Comparison of ENCODE assay signal across 1 cellular context in the genomic region with DNA sequence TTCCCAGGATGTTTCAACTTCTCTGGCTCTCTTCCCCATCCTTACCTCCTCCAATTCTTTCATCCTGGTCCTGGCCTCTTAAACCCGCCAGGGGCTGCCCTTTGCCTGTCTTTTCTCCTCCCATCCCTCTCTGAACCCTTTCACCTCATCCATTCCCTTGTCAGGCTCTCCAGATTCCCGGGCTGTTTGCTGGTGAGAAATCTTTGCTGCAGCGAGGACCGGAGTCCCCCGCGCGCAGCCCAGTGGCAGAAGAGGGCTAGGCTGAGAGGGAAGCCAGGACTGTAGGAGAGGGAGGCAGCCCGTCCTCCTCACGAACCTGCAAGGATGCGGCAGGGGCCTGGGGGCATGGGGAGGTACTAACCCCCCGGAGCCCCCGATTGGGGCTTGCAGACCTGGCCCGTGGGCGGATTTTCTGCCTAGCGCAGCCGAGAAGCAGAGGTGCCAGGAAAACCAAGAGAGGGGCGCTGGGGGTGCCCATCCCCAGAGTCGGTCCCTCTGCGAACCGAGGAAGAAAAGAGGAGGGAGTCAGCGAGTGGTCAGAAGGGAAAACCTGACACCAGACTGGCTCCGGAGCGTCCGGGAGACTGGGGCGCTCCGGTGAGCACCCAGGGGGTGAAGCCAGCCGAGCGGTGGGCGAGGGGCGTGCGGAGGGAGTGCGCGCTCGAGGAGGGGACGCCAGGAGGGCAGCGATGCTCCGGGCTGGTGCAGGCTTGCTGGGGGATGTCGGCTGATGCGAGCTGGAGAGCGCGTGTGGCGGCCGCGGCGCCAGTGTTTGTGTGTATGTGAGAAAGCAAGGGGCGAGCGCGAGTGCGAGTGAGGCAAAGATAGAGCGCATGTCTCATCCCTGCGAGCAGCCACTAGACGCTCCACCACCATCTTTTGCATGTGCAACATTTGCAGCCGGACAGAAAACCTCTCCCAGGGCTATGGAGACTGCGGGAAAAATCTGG.
TF ChIP-seq lines count a peak whose summit lies in the region.

A gene (plus strand): TSS at position 242 of the 950 bp plus-strand sequence. CDS start 925 bp downstream, outside the sequence.

TF ChIP-seq in HepG2, 621 proteins besides CTCF, POLR2A, EP300 and RAD21 (continued from another document):
- TF ChIP-seq, protein P1, sequence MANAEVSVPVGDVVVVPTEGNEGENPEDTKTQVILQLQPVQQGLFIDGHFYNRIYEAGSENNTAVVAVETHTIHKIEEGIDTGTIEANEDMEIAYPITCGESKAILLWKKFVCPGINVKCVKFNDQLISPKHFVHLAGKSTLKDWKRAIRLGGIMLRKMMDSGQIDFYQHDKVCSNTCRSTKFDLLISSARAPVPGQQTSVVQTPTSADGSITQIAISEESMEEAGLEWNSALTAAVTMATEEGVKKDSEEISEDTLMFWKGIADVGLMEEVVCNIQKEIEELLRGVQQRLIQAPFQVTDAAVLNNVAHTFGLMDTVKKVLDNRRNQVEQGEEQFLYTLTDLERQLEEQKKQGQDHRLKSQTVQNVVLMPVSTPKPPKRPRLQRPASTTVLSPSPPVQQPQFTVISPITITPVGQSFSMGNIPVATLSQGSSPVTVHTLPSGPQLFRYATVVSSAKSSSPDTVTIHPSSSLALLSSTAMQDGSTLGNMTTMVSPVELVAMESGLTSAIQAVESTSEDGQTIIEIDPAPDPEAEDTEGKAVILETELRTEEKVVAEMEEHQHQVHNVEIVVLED (CRISPR knock-in tag; IDR thresholded peaks at IDR 0.05; ENCODE audit: borderline replicate concordance) = no peak
- TF ChIP-seq HOXA5 (CRISPR knock-in tag; IDR thresholded peaks at IDR 0.05) = no peak
- TF ChIP-seq, protein P2, sequence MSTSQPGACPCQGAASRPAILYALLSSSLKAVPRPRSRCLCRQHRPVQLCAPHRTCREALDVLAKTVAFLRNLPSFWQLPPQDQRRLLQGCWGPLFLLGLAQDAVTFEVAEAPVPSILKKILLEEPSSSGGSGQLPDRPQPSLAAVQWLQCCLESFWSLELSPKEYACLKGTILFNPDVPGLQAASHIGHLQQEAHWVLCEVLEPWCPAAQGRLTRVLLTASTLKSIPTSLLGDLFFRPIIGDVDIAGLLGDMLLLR (CRISPR knock-in tag; IDR thresholded peaks at IDR 0.05) = no peak
- TF ChIP-seq, protein P3, sequence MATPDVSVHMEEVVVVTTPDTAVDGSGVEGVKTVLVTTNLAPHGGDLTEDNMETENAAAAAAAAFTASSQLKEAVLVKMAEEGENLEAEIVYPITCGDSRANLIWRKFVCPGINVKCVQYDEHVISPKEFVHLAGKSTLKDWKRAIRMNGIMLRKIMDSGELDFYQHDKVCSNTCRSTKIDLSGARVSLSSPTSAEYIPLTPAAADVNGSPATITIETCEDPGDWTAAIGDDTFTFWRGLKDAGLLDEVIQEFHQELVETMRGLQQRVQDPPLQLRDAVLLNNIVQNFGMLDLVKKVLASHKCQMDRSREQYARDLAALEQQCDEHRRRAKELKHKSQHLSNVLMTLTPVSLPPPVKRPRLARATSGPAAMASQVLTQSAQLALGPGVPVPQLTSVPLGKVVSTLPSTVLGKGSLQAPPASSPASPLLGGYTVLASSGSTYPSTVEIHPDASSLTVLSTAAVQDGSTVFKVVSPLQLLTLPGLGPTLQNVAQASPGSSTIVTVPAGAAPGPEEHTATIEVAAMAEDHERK (CRISPR knock-in tag; IDR thresholded peaks at IDR 0.05; ENCODE audit: low read depth) = no peak
- TF ChIP-seq MTF2 (CRISPR knock-in tag; IDR thresholded peaks at IDR 0.05; ENCODE audit: borderline replicate concordance) = no peak
- TF ChIP-seq, protein P4, sequence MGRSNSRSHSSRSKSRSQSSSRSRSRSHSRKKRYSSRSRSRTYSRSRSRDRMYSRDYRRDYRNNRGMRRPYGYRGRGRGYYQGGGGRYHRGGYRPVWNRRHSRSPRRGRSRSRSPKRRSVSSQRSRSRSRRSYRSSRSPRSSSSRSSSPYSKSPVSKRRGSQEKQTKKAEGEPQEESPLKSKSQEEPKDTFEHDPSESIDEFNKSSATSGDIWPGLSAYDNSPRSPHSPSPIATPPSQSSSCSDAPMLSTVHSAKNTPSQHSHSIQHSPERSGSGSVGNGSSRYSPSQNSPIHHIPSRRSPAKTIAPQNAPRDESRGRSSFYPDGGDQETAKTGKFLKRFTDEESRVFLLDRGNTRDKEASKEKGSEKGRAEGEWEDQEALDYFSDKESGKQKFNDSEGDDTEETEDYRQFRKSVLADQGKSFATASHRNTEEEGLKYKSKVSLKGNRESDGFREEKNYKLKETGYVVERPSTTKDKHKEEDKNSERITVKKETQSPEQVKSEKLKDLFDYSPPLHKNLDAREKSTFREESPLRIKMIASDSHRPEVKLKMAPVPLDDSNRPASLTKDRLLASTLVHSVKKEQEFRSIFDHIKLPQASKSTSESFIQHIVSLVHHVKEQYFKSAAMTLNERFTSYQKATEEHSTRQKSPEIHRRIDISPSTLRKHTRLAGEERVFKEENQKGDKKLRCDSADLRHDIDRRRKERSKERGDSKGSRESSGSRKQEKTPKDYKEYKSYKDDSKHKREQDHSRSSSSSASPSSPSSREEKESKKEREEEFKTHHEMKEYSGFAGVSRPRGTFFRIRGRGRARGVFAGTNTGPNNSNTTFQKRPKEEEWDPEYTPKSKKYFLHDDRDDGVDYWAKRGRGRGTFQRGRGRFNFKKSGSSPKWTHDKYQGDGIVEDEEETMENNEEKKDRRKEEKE (IDR thresholded peaks at IDR 0.05) = no peak
- TF ChIP-seq, protein P5, sequence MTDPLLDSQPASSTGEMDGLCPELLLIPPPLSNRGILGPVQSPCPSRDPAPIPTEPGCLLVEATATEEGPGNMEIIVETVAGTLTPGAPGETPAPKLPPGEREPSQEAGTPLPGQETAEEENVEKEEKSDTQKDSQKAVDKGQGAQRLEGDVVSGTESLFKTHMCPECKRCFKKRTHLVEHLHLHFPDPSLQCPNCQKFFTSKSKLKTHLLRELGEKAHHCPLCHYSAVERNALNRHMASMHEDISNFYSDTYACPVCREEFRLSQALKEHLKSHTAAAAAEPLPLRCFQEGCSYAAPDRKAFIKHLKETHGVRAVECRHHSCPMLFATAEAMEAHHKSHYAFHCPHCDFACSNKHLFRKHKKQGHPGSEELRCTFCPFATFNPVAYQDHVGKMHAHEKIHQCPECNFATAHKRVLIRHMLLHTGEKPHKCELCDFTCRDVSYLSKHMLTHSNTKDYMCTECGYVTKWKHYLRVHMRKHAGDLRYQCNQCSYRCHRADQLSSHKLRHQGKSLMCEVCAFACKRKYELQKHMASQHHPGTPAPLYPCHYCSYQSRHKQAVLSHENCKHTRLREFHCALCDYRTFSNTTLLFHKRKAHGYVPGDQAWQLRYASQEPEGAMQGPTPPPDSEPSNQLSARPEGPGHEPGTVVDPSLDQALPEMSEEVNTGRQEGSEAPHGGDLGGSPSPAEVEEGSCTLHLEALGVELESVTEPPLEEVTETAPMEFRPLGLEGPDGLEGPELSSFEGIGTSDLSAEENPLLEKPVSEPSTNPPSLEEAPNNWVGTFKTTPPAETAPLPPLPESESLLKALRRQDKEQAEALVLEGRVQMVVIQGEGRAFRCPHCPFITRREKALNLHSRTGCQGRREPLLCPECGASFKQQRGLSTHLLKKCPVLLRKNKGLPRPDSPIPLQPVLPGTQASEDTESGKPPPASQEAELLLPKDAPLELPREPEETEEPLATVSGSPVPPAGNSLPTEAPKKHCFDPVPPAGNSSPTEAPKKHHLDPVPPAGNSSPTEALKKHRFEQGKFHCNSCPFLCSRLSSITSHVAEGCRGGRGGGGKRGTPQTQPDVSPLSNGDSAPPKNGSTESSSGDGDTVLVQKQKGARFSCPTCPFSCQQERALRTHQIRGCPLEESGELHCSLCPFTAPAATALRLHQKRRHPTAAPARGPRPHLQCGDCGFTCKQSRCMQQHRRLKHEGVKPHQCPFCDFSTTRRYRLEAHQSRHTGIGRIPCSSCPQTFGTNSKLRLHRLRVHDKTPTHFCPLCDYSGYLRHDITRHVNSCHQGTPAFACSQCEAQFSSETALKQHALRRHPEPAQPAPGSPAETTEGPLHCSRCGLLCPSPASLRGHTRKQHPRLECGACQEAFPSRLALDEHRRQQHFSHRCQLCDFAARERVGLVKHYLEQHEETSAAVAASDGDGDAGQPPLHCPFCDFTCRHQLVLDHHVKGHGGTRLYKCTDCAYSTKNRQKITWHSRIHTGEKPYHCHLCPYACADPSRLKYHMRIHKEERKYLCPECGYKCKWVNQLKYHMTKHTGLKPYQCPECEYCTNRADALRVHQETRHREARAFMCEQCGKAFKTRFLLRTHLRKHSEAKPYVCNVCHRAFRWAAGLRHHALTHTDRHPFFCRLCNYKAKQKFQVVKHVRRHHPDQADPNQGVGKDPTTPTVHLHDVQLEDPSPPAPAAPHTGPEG (CRISPR knock-in tag; IDR thresholded peaks at IDR 0.05) = no peak
- TF ChIP-seq RXRB (CRISPR knock-in tag; IDR thresholded peaks at IDR 0.05; ENCODE audit: borderline replicate concordance) = no peak
- TF ChIP-seq ZNF367 (CRISPR knock-in tag; IDR thresholded peaks at IDR 0.05; ENCODE audit: borderline replicate concordance) = no peak
- TF ChIP-seq ZBTB7B (CRISPR knock-in tag; IDR thresholded peaks at IDR 0.05) = no peak
TF ChIP-seq in HepG2: peak in this region for 0.
